Comparison of ENCODE assay signal across 19 cellular contexts in the genomic region with DNA sequence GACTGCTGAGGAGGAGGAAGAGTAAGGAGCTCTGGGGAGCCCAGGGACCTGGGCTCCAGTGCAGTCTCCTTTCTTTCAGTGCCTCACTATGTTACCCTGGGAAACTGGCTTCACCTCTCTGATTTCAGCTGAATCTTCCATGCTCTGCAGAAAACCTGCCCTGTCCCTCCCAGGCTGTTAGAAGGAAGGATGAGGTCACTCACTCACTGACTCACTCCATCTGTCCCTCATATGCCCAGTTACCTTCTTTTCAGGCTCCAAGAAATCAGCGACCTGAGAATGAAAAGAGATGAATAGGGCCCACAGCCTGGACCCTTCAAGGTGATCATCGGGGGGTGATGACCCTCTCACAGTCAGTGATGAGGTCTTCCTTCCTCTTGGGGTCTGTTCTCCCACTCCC. TPM values are rescaled to one million over a fixed set of nuclear protein-coding genes. Genes with fewer than 3 reads are reported as not detected.
DNase-seq lines count a peak whose midpoint lies in the region; ATAC-seq and TF ChIP-seq lines count a peak whose summit lies in the region.
"Had no signal": no experiment of that assay in that cellular context is flagged by ENCODE, and none has a peak within 500 bp of the region (broad histone marks: within the 10 kb centered on the region; RNA-seq: fewer than 3 reads in every experiment).

No MANE protein-coding gene starts in this region.

- no peaks in the 10 kb centered on the region for H3K27me3 ChIP-seq in body of pancreas
- H3K27me3 ChIP-seq in right cardiac atrium (ENCODE audit: control insufficient read depth, insufficient read depth): no peaks in the 10 kb centered on the region
- H3K27me3 ChIP-seq: Peyer's patch had no signal

- ATAC-seq in body of pancreas (peak; percentile 43), HG03108 (IDR thresholded peaks at IDR 0.05; ENCODE audit: unreplicated experiment) (no peak), right cardiac atrium (no peak), GM18517 (IDR thresholded peaks at IDR 0.05; ENCODE audit: unreplicated experiment) (no peak), GM21360 (IDR thresholded peaks at IDR 0.05; ENCODE audit: unreplicated experiment) (no peak)

- no peak overlapping the region for H3K4me3 ChIP-seq in AG10803 (ENCODE audit: low read length)
- no peak overlapping the region for H3K4me3 ChIP-seq in body of pancreas
- H3K4me3 ChIP-seq in right cardiac atrium (ENCODE audit: low read length): no peak overlapping the region
- H3K4me3 ChIP-seq: coronary artery, Peyer's patch, skin epidermis had no signal

- intact Hi-C loops in body of pancreas (cut with DNase I): no loop called here
- intact Hi-C loops in right cardiac atrium (cut with DNase I): loop anchor here in 2 of 4 donors (10.0 kb wide), 1 partner anchor 365 kb away; no protein-coding TSS in a partner anchor

- no peak overlapping the region for H3K27ac ChIP-seq in body of pancreas
- no peak overlapping the region for H3K27ac ChIP-seq in right cardiac atrium (ENCODE audit: low read length)
- H3K27ac ChIP-seq: coronary artery, neutrophil, Peyer's patch, skin epidermis had no signal

- H3K9me3 ChIP-seq in body of pancreas (no peaks in the 10 kb centered on the region), right cardiac atrium (ENCODE audit: control insufficient read depth, low read length) (no peaks in the 10 kb centered on the region)
- H3K9me3 ChIP-seq: neutrophil, Peyer's patch had no signal

- H3K4me1 ChIP-seq in body of pancreas (peaks cover 27% of the 10 kb centered on the region), right cardiac atrium (ENCODE audit: control insufficient read depth, insufficient read depth, low read length) (no peaks in the 10 kb centered on the region)
- H3K4me1 ChIP-seq: Peyer's patch had no signal

- TF ChIP-seq CTCF in AG10803 (conservative IDR thresholded peaks at IDR 0.05; ENCODE audit: low read length): no peak
- no peak for TF ChIP-seq CTCF in body of pancreas (IDR thresholded peaks at IDR 0.05)

- TF ChIP-seq POLR2A in body of pancreas (IDR thresholded peaks at IDR 0.05): no peak

- WGBS in body of pancreas, 2 donors: 75 to 94% methylated on average over 1 to 2 of the region's 2 CpGs
- WGBS in right cardiac atrium: 80% methylated on average over 2 of the region's 2 CpGs

- peak; percentile 20 for DNase-seq in AG10803 (ENCODE audit: low read depth)
- peak; percentile 31 for DNase-seq in HS-5 (ENCODE audit: low read depth)
- no peak for DNase-seq in body of pancreas
- DNase-seq in kidney glomerular epithelial cell (lab: John Stamatoyannopoulos, UW): peak; percentile 26
- no peak for DNase-seq in right cardiac atrium
- DNase-seq: activated CD4-positive, alpha-beta T cell treated with anti-CD3 and anti-CD28 coated beads for 48 hours; activated naive CD8-positive, alpha-beta T cell treated with anti-CD3 and anti-CD28 coated beads, Interleukin-2, amount 10 ng/mL, durations not matched to agents 7 days and 5 days; activated T-cell treated with anti-CD3 and anti-CD28 coated beads, Interleukin-2, amount 50 U/mL, for 1 hour; Kasumi-1; mesenchymal stem cell; NCI-H2081; Peyer's patch; stimulated activated naive CD4-positive, alpha-beta T cell treated with Interleukin-2 at 50 U/mL for 16 hours had no signal

- H3K36me3 ChIP-seq in body of pancreas (replicated peaks in 1 of 2; ENCODE audit: insufficient read depth in 1 of 2, low read depth in 2 of 2): no peaks in the 10 kb centered on the region
- H3K36me3 ChIP-seq: neutrophil, Peyer's patch had no signal

RNA-seq across cellular contexts. Expression of a gene that starts 0.5 kb away (rescaled TPM):
- total RNA-seq in body of pancreas (1 to 10 TPM in 1 of 2 donors, not detected in 1; 1.6 TPM), right cardiac atrium (1 to 10 TPM in 1 of 4 donors, under 1 TPM in 1, not detected in 2; 0.54 to 2.8 TPM)
- not detected for polyA plus RNA-seq in right cardiac atrium
- total RNA-seq: activated naive CD8-positive, alpha-beta T cell treated with anti-CD3 and anti-CD28 coated beads, Interleukin-2, amount 10 ng/mL, durations not matched to agents 7 days and 5 days; Peyer's patch had no signal

RNA-seq across cellular contexts. Expression of a gene that starts 47.4 kb away (rescaled TPM):
- total RNA-seq in body of pancreas (not detected), right cardiac atrium (under 1 TPM in 3 of 4 donors, not detected in 1; 0.09 to 0.57 (median 0.19) TPM)
- polyA plus RNA-seq in right cardiac atrium: 0.45 TPM

RNA-seq across cellular contexts. Expression of a gene that starts 51.0 kb away (rescaled TPM):
- total RNA-seq in body of pancreas (under 1 TPM in 1 of 2 donors, not detected in 1; 0.26 TPM), right cardiac atrium (1 to 10 TPM in 1 of 4 donors, under 1 TPM in 1, not detected in 2; 0.11 to 3.7 TPM)
- not detected for polyA plus RNA-seq in right cardiac atrium
- total RNA-seq: activated naive CD8-positive, alpha-beta T cell treated with anti-CD3 and anti-CD28 coated beads, Interleukin-2, amount 10 ng/mL, durations not matched to agents 7 days and 5 days; Peyer's patch had no signal

Comparison
In these comparisons a context has a peak if more than half of its experiments do, and no peak if none do; other contexts are left out.
1. DNase-seq: peak in AG10803 (single experiment), HS-5 (single experiment) and kidney glomerular epithelial cell (single experiment); none in body of pancreas (0 of 4) and right cardiac atrium (0 of 3).